ENCODE assay signal across 26 cellular contexts in the genomic region with DNA sequence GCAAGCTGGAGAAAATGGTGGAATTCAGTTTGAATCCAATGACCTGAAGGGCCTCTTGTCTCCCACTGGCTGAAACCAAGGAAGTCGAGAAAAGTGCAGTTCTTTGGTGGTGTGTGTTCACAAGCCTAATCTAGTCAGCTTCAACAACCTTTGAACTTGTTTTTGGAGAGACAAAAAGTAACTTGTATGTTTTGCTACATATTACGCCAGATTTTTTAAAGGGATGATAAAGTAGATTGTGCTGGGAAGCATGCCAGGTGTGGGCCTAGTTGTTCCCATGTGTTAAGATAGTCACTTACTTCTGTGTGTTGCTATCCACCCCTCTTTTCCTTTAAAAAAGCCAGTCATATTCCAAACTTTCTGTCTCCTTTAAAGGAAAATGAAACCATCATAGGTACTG.
DNase-seq lines count a peak whose midpoint lies in the region; ATAC-seq, FAIRE-seq and TF ChIP-seq lines count a peak whose summit lies in the region.
"Had no signal": no experiment of that assay in that cellular context is flagged by ENCODE, and none has a peak within 500 bp of the region (broad histone marks: within the 10 kb centered on the region; RNA-seq: fewer than 3 reads in every experiment).

No MANE protein-coding gene starts in this region.

- no peak overlapping the region for H3K4me2 ChIP-seq in fibroblast of lung (ENCODE audit: extremely low read depth, insufficient read depth, low read length)

- TF ChIP-seq CTCF in adrenal gland (IDR thresholded peaks at IDR 0.05) (no peak), fibroblast of lung (conservative IDR thresholded peaks at IDR 0.05 in 1 of 2, IDR thresholded peaks at IDR 0.05 in 1 of 2; ENCODE audit: low read depth in 1 of 2, low read length in 2 of 2) (no peak), left lung (IDR thresholded peaks at IDR 0.05) (no peak)

- no peaks in the 10 kb centered on the region for H3K27me3 ChIP-seq in adrenal gland
- H3K27me3 ChIP-seq in fibroblast of lung (ENCODE audit: control insufficient read depth, insufficient read depth, low read length) = no peaks in the 10 kb centered on the region
- no peaks in the 10 kb centered on the region for H3K27me3 ChIP-seq in small intestine (ENCODE audit: control insufficient read depth in 2 of 2, insufficient read depth in 2 of 2, low read length in 2 of 2)
- no peaks in the 10 kb centered on the region for H3K27me3 ChIP-seq in left lung
- H3K27me3 ChIP-seq: upper lobe of right lung had no signal

- H3K9ac ChIP-seq in fibroblast of lung (ENCODE audit: insufficient read depth, low read length) = no peak overlapping the region

- H3K27ac ChIP-seq in adrenal gland (no peak overlapping the region), fibroblast of lung (ENCODE audit: insufficient read depth, low read length) (no peak overlapping the region), small intestine (ENCODE audit: low read depth in 1 of 2, low read length in 1 of 2) (no peak overlapping the region), left lung (no peak overlapping the region)
- H3K27ac ChIP-seq: HL-60, upper lobe of right lung had no signal

- DNase-seq in adrenal gland (peak in 6 of 7 donors; percentile 26 to 70 (median 36)), fibroblast of lung (ENCODE audit: low read depth in 2 of 2) (peak; percentile 15 to 35), iris pigment epithelial cell (ENCODE audit: low read depth) (peak; percentile 31), small intestine (peak; percentile 40), NCI-H1694 (lab: John Stamatoyannopoulos, UW) (no peak), HCEC 1CT (no peak), left lung (no peak)
- DNase-seq: activated CD4-positive, alpha-beta T cell treated with anti-CD3 and anti-CD28 coated beads, Interleukin-2, amount 50 U/mL, for 4 hours; activated CD4-positive, CD25-positive, alpha-beta regulatory T cell; activated naive CD4-positive, alpha-beta T cell treated with anti-CD3 and anti-CD28 coated beads, Interleukin-2, amount 10 ng/mL, durations not matched to agents 7 days and 5 days; anterior cingulate cortex; central memory CD4-positive, alpha-beta T cell; dermis blood vessel endothelial cell; head of caudate nucleus; HFFc6; Karpas-422; MV-4-11; naive B cell; NCI-H1436 treated with DMSO at 0.1 percent for 48 hours; NCI-H2107; nucleus accumbens; stimulated activated CD4-positive, alpha-beta T cell treated with anti-CD3 and anti-CD28 coated beads, Interleukin-1b, Interleukin-23, amount 100 ng/mL, for 48 hours; T1000; upper lobe of right lung had no signal

- 52 to 73% (median 62%) methylated on average over 2 of the region's 2 CpGs for WGBS in adrenal gland, 4 donors
- WGBS in small intestine, 3 donors = 20 to 65% (median 22%) methylated on average over 2 of the region's 2 CpGs

- H2AFZ ChIP-seq in fibroblast of lung (ENCODE audit: low read length) = no peak overlapping the region

- H3K36me3 ChIP-seq in adrenal gland (replicated peaks in 1 of 2) (no peaks in the 10 kb centered on the region), fibroblast of lung (ENCODE audit: control insufficient read depth, insufficient read depth, low read length) (no peaks in the 10 kb centered on the region), small intestine (ENCODE audit: control insufficient read depth in 2 of 2, insufficient read depth in 2 of 2, low read length in 2 of 2) (no peaks in the 10 kb centered on the region), left lung (no peaks in the 10 kb centered on the region)
- H3K36me3 ChIP-seq: upper lobe of right lung had no signal

- no peaks in the 10 kb centered on the region for H3K79me2 ChIP-seq in fibroblast of lung (ENCODE audit: control insufficient read depth, insufficient read depth, low read length)

- no peaks in the 10 kb centered on the region for H4K20me1 ChIP-seq in fibroblast of lung (ENCODE audit: control insufficient read depth, extremely low read depth, insufficient read depth, low read length)

- H3K4me3 ChIP-seq in adrenal gland = no peak overlapping the region
- H3K4me3 ChIP-seq in fibroblast of lung (replicated peaks in 1 of 4; ENCODE audit: control extremely low read depth in 1 of 4, insufficient read depth in 1 of 4, low read depth in 3 of 4, low read length in 4 of 4) = no peak overlapping the region
- H3K4me3 ChIP-seq in small intestine (ENCODE audit: low read depth in 1 of 2, low read length in 2 of 2) = no peak overlapping the region
- H3K4me3 ChIP-seq in left lung = no peak overlapping the region
- H3K4me3 ChIP-seq: upper lobe of right lung had no signal

- intact Hi-C loops in adrenal gland (cut with DNase I) = no loop called here
- intact Hi-C loops in left lung (cut with DNase I) = no loop called here

- TF ChIP-seq POLR2A in adrenal gland (IDR thresholded peaks at IDR 0.05) = no peak

- no peak for FAIRE-seq in small intestine (lab: Jason Lieb, UNC)

- H3K9me3 ChIP-seq in adrenal gland (replicated peaks in 1 of 3) (no peaks in the 10 kb centered on the region), fibroblast of lung (ENCODE audit: control insufficient read depth, insufficient read depth, low read depth, low read length) (no peaks in the 10 kb centered on the region), small intestine (ENCODE audit: control insufficient read depth, low read depth) (no peaks in the 10 kb centered on the region), left lung (no peaks in the 10 kb centered on the region)
- H3K9me3 ChIP-seq: upper lobe of right lung had no signal

- ATAC-seq in left lung (no peak), HG03520 (IDR thresholded peaks at IDR 0.05; ENCODE audit: unreplicated experiment) (no peak)
- ATAC-seq: upper lobe of right lung had no signal

- H3K4me1 ChIP-seq in adrenal gland (replicated peaks in 1 of 2) (no peaks in the 10 kb centered on the region), fibroblast of lung (ENCODE audit: control insufficient read depth, extremely low read depth, insufficient read depth, low read length) (no peaks in the 10 kb centered on the region), small intestine (ENCODE audit: control insufficient read depth in 2 of 2, insufficient read depth in 1 of 2, low read depth in 1 of 2, low read length in 1 of 2) (no peaks in the 10 kb centered on the region), left lung (no peaks in the 10 kb centered on the region)
- H3K4me1 ChIP-seq: upper lobe of right lung had no signal

Comparison
In these comparisons a context has a peak if more than half of its experiments do, and no peak if none do; other contexts are left out.
1. DNase-seq: peak in adrenal gland (6 of 7), fibroblast of lung (2 of 2), iris pigment epithelial cell (single experiment) and small intestine (single experiment); none in NCI-H1694 (single experiment), HCEC 1CT (single experiment) and left lung (0 of 2).